ENCODE assay signal across 8 cellular contexts in the genomic region with DNA sequence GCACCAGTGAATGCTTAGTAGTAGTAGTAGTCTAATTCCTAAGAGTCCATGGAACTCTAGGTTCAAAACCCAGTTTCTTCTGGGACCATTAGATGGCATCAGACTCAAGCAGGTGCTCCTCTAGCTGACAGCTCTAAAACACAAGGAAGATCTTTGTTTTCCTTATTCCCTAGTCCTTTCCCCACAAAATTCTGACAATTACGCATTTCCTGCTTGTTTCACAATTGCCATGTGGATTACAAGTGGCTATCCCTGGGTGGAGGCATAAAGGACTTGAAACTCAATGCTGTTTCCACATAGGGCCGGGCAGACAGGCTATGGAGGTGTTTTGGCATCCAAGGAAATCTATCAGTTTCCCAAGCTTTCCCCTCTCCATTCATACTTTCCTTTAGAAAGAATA. TPM values are rescaled to one million over a fixed set of nuclear protein-coding genes. Genes with fewer than 3 reads are reported as not detected.
DNase-seq lines count a peak whose midpoint lies in the region; ATAC-seq and TF ChIP-seq lines count a peak whose summit lies in the region.

No MANE protein-coding gene starts in this region.

- 0 out of 2 replicates have a peak, but pooled peaks cover 2% of the 10 kb centered on the region for H3K27me3 Mint-ChIP-seq in HFFc6 (ENCODE audit: insufficient read depth)

- H3K36me3 Mint-ChIP-seq in HFFc6 (ENCODE audit: low read depth) = peaks cover 6% of the 10 kb centered on the region

- peak overlapping the region; percentile 9; the same call in 1 of the 2 replicates for H3K27ac Mint-ChIP-seq in HFFc6

- no peaks in the 10 kb centered on the region for H3K4me1 ChIP-seq in lower lobe of right lung

- no peak overlapping the region for H3K27ac ChIP-seq in lower lobe of right lung

- no peaks in the 10 kb centered on the region for H3K27me3 ChIP-seq in lower lobe of right lung (ENCODE audit: low read depth)

- no peak overlapping the region for H3K4me3 Mint-ChIP-seq in HFFc6

- H3K36me3 ChIP-seq in lower lobe of right lung = peaks cover 33% of the 10 kb centered on the region

- peak; percentile 64 for TF ChIP-seq CTCF in HFFc6 (IDR thresholded peaks at IDR 0.05)
- TF ChIP-seq CTCF in lower lobe of right lung (IDR thresholded peaks at IDR 0.05) = peak; percentile 37

- H3K4me3 ChIP-seq in lower lobe of right lung = no peak overlapping the region

- ATAC-seq in lower lobe of right lung = peak in 1 of 2 donors; percentile 81

- H3K9me3 Mint-ChIP-seq in HFFc6 = no peaks in the 10 kb centered on the region

- peaks cover 10% of the 10 kb centered on the region for H3K4me1 Mint-ChIP-seq in HFFc6 (ENCODE audit: low read depth)

- DNase-seq in AML-193 (lab: John Stamatoyannopoulos, UW) (peak; percentile 13 to 25), HFFc6 (peak; percentile 44), T47D (ENCODE audit: low read depth in 1 of 2, low spot score in 1 of 2) (peak; percentile 30 to 73), lower lobe of right lung (no peak), dedifferentiated amniotic fluid mesenchymal stem cell (ENCODE audit: extremely low spot score) (no peak), D341Med (ENCODE audit: low spot score) (no peak), T-helper 2 cell (no peak)
- DNase-seq in activated T-cell treated with anti-CD3 and anti-CD28 coated beads, Interleukin-2, amount 50 U/mL, for 1 hour = no peak

- intact Hi-C loops in lower lobe of right lung (cut with DNase I) = no loop called here

- H3K9me3 ChIP-seq in lower lobe of right lung = no peaks in the 10 kb centered on the region

- in situ Hi-C loops in T47D (cut with HindIII; ENCODE audit: low pct_unique_long_range_greater_than_20kb, low sequenced_read_pairs) = no loop called here

RNA-seq across cellular contexts. Expression of a gene that starts 9.2 kb away (rescaled TPM):
- under 1 TPM in 2 of 6 experiments, not detected in 4; 0.14 to 0.28 TPM for total RNA-seq in HFFc6 (2021; fragmentation: NEBNext Ultra II Directional; extraction: Animal tissue kit (Norgen Biotek cat#: 25700))
- total RNA-seq in lower lobe of right lung = 0.95 TPM

RNA-seq across cellular contexts. Expression of a gene that starts 12.6 kb away (rescaled TPM):
- 10 to 100 TPM; 25.3 to 47.5 (median 39.2) TPM for total RNA-seq in HFFc6 (2021; fragmentation: NEBNext Ultra II Directional; extraction: Animal tissue kit (Norgen Biotek cat#: 25700))
- total RNA-seq in lower lobe of right lung = 81.8 TPM

RNA-seq across cellular contexts. Expression of a gene that starts 17.9 kb away (rescaled TPM):
- 10 to 100 TPM; 24.4 to 43.3 (median 39.5) TPM for total RNA-seq in HFFc6 (2021; fragmentation: NEBNext Ultra II Directional; extraction: Animal tissue kit (Norgen Biotek cat#: 25700))
- 103 TPM for total RNA-seq in lower lobe of right lung

RNA-seq across cellular contexts. Expression of a gene that starts 27.5 kb away (rescaled TPM):
- total RNA-seq in HFFc6 (2021; fragmentation: NEBNext Ultra II Directional; extraction: Animal tissue kit (Norgen Biotek cat#: 25700)) = 10 to 100 TPM; 29.9 to 42.6 (median 37.8) TPM
- 63.9 TPM for total RNA-seq in lower lobe of right lung

RNA-seq across cellular contexts. Expression of a gene that starts 28.0 kb away (rescaled TPM):
- 10 to 100 TPM in 4 of 6 experiments, 1 to 10 TPM in 2; 4.9 to 23.9 (median 20.9) TPM for total RNA-seq in HFFc6 (2021; fragmentation: NEBNext Ultra II Directional; extraction: Animal tissue kit (Norgen Biotek cat#: 25700))
- total RNA-seq in lower lobe of right lung = 74.5 TPM

Comparison
In these comparisons a context has a peak if more than half of its experiments do, and no peak if none do; other contexts are left out.
1. DNase-seq: peak in AML-193 (2 of 2), HFFc6 (single experiment) and T47D (2 of 2); none in lower lobe of right lung (single experiment), dedifferentiated amniotic fluid mesenchymal stem cell (single experiment), activated T-cell treated with anti-CD3 and anti-CD28 coated beads, Interleukin-2, amount 50 U/mL, for 1 hour (single experiment), D341Med (single experiment) and T-helper 2 cell (0 of 5).